In genomic region chr11:128725630-128726461, GRCh38 we compare ENCODE assay signal across 9 cellular contexts. TPM values are rescaled to one million over a fixed set of nuclear protein-coding genes. Genes with fewer than 3 reads are reported as not detected.
DNase-seq lines count a peak whose midpoint lies in the region; ATAC-seq, FAIRE-seq and TF ChIP-seq lines count a peak whose summit lies in the region.
"Had no signal": no experiment of that assay in that cellular context is flagged by ENCODE, and none has a peak within 500 bp of the region (broad histone marks: within the 10 kb centered on the region; RNA-seq: fewer than 3 reads in every experiment).

No MANE protein-coding gene starts in this region.

- H3K4me3 Mint-ChIP-seq in MCF 10A (ENCODE audit: unreplicated experiment) (no peak overlapping the region), T-helper 17 cell (peak overlapping the region; percentile 70)
- H3K4me3 Mint-ChIP-seq: brain had no signal

- H3K27ac ChIP-seq in breast epithelium (peak overlapping the region in 1 of 2 donors; percentile 32), spleen (peak overlapping the region; percentile 64 to 100 (median 90))

- DNase-seq in MCF 10A (ENCODE audit: unreplicated experiment) = peak; percentile 57
- DNase-seq in breast epithelium (ENCODE audit: low spot score in 2 of 2) = no peak
- peak in 2 of 3 donors; percentile 39 to 56 for DNase-seq in T-helper 17 cell
- DNase-seq in spleen = peak; percentile 80
- no peak for DNase-seq in RCC 7860 (ENCODE audit: low spot score)
- no peak for DNase-seq in HAP-1 (ENCODE audit: low spot score in 2 of 2)

- in situ Hi-C loops in HAP-1 (cut with MboI; ENCODE audit: low sequenced_read_pairs) = no loop called here

- H3K27ac Mint-ChIP-seq in MCF 10A (ENCODE audit: low read depth, unreplicated experiment) = no peak overlapping the region
- H3K27ac Mint-ChIP-seq in T-helper 17 cell = peak overlapping the region; percentile 86
- H3K27ac Mint-ChIP-seq: brain had no signal

- BruUV-seq in MCF 10A (replicated peaks; lab: Mats Ljungman, UMichigan) = no TSS peak

- H3K27me3 Mint-ChIP-seq in MCF 10A (ENCODE audit: insufficient read depth, unreplicated experiment) = no peaks in the 10 kb centered on the region
- H3K27me3 Mint-ChIP-seq in T-helper 17 cell = no peaks in the 10 kb centered on the region

- CTCF ChIA-PET in MCF 10A (lab: Yijun Ruan, JAX) = no interaction called here

- no peak for FAIRE-seq in RCC 7860 (lab: Jason Lieb, UNC)

- peaks cover 0 to 6% of the 10 kb centered on the region in 2 donors for H3K27me3 ChIP-seq in breast epithelium
- H3K27me3 ChIP-seq in spleen (replicated peaks in 1 of 7) = no peaks in the 10 kb centered on the region
- no peaks in the 10 kb centered on the region for H3K27me3 ChIP-seq in HAP-1 (ENCODE audit: low read depth)

- TF ChIP-seq CTCF in MCF 10A (IDR thresholded peaks at IDR 0.05; ENCODE audit: unreplicated experiment) (no peak), breast epithelium (IDR thresholded peaks at IDR 0.05) (no peak), spleen (IDR thresholded peaks at IDR 0.05 in 8 of 11, conservative IDR thresholded peaks at IDR 0.05 in 3 of 11) (no peak)

- H3K4me1 ChIP-seq in breast epithelium (no peaks in the 10 kb centered on the region), spleen (peaks cover 96 to 100% (median 100%) of the 10 kb centered on the region in 6 donors), HAP-1 (no peaks in the 10 kb centered on the region)

- TF ChIP-seq POLR2A in breast epithelium (IDR thresholded peaks at IDR 0.05) (no peak), spleen (IDR thresholded peaks at IDR 0.05) (peak in 1 of 3 donors; percentile 13)

- H3K4me3 ChIP-seq in breast epithelium (no peak overlapping the region), spleen (peak overlapping the region in 6 of 8 donors; percentile 10 to 59 (median 23)), HAP-1 (no peak overlapping the region)

- POLR2A ChIA-PET in MCF 10A (lab: Yijun Ruan, JAX) = no interaction called here

- H3K36me3 ChIP-seq in breast epithelium (no peaks in the 10 kb centered on the region), spleen (peaks cover 0 to 38% (median 0%) of the 10 kb centered on the region in 6 donors), HAP-1 (replicated peaks) (no peaks in the 10 kb centered on the region)

- H3K36me3 Mint-ChIP-seq in MCF 10A (ENCODE audit: insufficient read depth, unreplicated experiment) (no peaks in the 10 kb centered on the region), T-helper 17 cell (ENCODE audit: low read depth) (peaks cover 5% of the 10 kb centered on the region)
- H3K36me3 Mint-ChIP-seq: brain had no signal

- 9 to 22% (median 16%) methylated on average over 11 of the region's 11 CpGs for WGBS in spleen, 5 donors

- ATAC-seq in HG03135 (IDR thresholded peaks at IDR 0.05; ENCODE audit: unreplicated experiment) = peak; percentile 41
- peak; percentile 72 for ATAC-seq in T-helper 17 cell
- peak; percentile 10 for ATAC-seq in esophagus mucosa

- H3K4me1 Mint-ChIP-seq in MCF 10A (ENCODE audit: insufficient read depth, unreplicated experiment) (peaks cover 18% of the 10 kb centered on the region), T-helper 17 cell (peaks cover 87% of the 10 kb centered on the region)

- no peaks in the 10 kb centered on the region for H3K9me3 ChIP-seq in breast epithelium
- H3K9me3 ChIP-seq in T-helper 17 cell (ENCODE audit: control insufficient read depth, low read length, poor library complexity, severe bottlenecking) = no peaks in the 10 kb centered on the region
- no peaks in the 10 kb centered on the region for H3K9me3 ChIP-seq in spleen
- H3K9me3 ChIP-seq in HAP-1 = no peaks in the 10 kb centered on the region

- intact Hi-C loops in MCF 10A (cut with micrococcal nuclease) (no loop called here), breast epithelium (cut with DNase I; ENCODE audit: low total_unique reads) (no loop called here), spleen (cut with DNase I; ENCODE audit: low total_unique reads) (no loop called here)

- H3K9me3 Mint-ChIP-seq in MCF 10A (ENCODE audit: unreplicated experiment) = no peaks in the 10 kb centered on the region
- H3K9me3 Mint-ChIP-seq: brain had no signal

RNA-seq across cellular contexts. Expression of gene FLI1, which starts 32.0 kb away (rescaled TPM):
- 3.6 and 5.6 TPM in 2 replicates for total RNA-seq in MCF 10A (2022)
- 10 to 100 TPM; 23.9 to 62.2 (median 46.2) TPM for total RNA-seq in breast epithelium
- 100 to 1,000 TPM; 113 to 117 TPM for total RNA-seq in T-helper 17 cell
- 2.1 TPM for total RNA-seq in esophagus mucosa
- 100 to 1,000 TPM; 125 to 270 (median 160) TPM for total RNA-seq in spleen
- 10 to 100 TPM; 45.8 to 74.2 (median 52.5) TPM for polyA plus RNA-seq in spleen

Comparison
In these comparisons a context has a peak if more than half of its experiments do, and no peak if none do; other contexts are left out.
1. DNase-seq: peak in MCF 10A (single experiment), T-helper 17 cell (2 of 3) and spleen (single experiment); none in breast epithelium (0 of 2), RCC 7860 (single experiment) and HAP-1 (0 of 2).
2. H3K4me3 ChIP-seq: peak in spleen (6 of 8); none in breast epithelium (0 of 3) and HAP-1 (single experiment).
3. ATAC-seq: peak in every context shown above with its lines; median percentile 72 in T-helper 17 cell; 41 in HG03135; 10 in esophagus mucosa.